22 cellular contexts compared by ENCODE assay signal in the genomic region with DNA sequence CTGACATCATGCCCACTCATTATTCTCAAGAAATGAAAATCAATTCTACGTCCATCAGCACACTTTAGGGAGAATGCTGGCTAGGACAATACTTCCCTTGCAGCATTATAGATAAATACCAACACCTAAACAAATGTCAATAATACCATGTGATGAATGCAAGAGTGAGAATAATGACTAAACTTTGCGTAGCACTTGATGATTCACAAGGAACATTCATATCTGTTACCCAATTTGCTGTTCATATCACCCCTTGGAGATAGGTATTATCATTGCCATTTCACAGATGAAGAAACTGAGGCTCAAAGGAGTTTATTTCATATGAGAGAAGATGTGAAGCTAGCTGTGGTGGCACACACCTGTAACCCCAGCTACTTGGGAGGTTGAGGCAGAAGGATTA. TPM values are rescaled to one million over a fixed set of nuclear protein-coding genes. Genes with fewer than 3 reads are reported as not detected.
A peak's percentile ranks its signal among the peaks of the same experiment; 100 is the strongest.
DNase-seq lines count a peak whose midpoint lies in the region; ATAC-seq and TF ChIP-seq lines count a peak whose summit lies in the region.
"Had no signal": no experiment of that assay in that cellular context is flagged by ENCODE, and none has a peak within 500 bp of the region (broad histone marks: within the 10 kb centered on the region; RNA-seq: fewer than 3 reads in every experiment).

No MANE protein-coding gene starts in this region.

- H3K27me3 Mint-ChIP-seq in activated T-helper 17 cell treated with anti-CD3 and anti-CD28 coated beads, Interleukin-2, amount 50 U/mL, for 72 hours = no peaks in the 10 kb centered on the region
- H3K27me3 Mint-ChIP-seq: B cell, IgD-negative memory B cell had no signal

- H3K9ac ChIP-seq in HCT116 (ENCODE audit: low read length) = no peak overlapping the region
- H3K9ac ChIP-seq: GM23248 had no signal

- H3K9me3 ChIP-seq in HCT116 (ENCODE audit: control insufficient read depth in 1 of 2, insufficient read depth in 1 of 2, low read depth in 1 of 2, low read length in 2 of 2) = no peaks in the 10 kb centered on the region
- H3K9me3 ChIP-seq: A549 had no signal

- POLR2A ChIA-PET in HCT116 (lab: Charles Lee) = no interaction called here

- H3K9me3 Mint-ChIP-seq in activated T-helper 17 cell treated with anti-CD3 and anti-CD28 coated beads, Interleukin-2, amount 50 U/mL, for 72 hours = no peaks in the 10 kb centered on the region
- H3K9me3 Mint-ChIP-seq: CD14-positive monocyte, H9, IgD-negative memory B cell had no signal

- no peak for TF ChIP-seq POLR2A in HCT116 (IDR thresholded peaks at IDR 0.05; ENCODE audit: borderline replicate concordance, extremely low read depth, insufficient read depth, insufficient read length)

- H3K36me3 Mint-ChIP-seq in activated T-helper 17 cell treated with anti-CD3 and anti-CD28 coated beads, Interleukin-2, amount 50 U/mL, for 72 hours (ENCODE audit: low read depth) = no peaks in the 10 kb centered on the region
- H3K36me3 Mint-ChIP-seq: CD14-positive monocyte had no signal

- no peak overlapping the region for H3K4me3 ChIP-seq in HCT116 (replicated peaks in 1 of 2; ENCODE audit: low read depth in 1 of 2, low read length in 2 of 2)
- H3K4me3 ChIP-seq: A549, GM23248 had no signal

- no peak overlapping the region for H3K4me3 Mint-ChIP-seq in activated T-helper 17 cell treated with anti-CD3 and anti-CD28 coated beads, Interleukin-2, amount 50 U/mL, for 72 hours
- H3K4me3 Mint-ChIP-seq: B cell, CD14-positive monocyte, H9, IgD-negative memory B cell had no signal

- H3K27me3 ChIP-seq in HCT116 (ENCODE audit: insufficient read depth, low read length) = no peaks in the 10 kb centered on the region
- H3K27me3 ChIP-seq in foreskin keratinocyte = no peaks in the 10 kb centered on the region

- no peaks in the 10 kb centered on the region for H3K36me3 ChIP-seq in HCT116 (ENCODE audit: control insufficient read depth in 1 of 2, insufficient read depth in 2 of 2, low read length in 2 of 2)

- no peak overlapping the region for H3K4me2 ChIP-seq in HCT116 (ENCODE audit: low read length)
- H3K4me2 ChIP-seq: A549 had no signal

- DNase-seq in ELR (ENCODE audit: low read depth) = peak; percentile 60
- no peak for DNase-seq in HCT116 (ENCODE audit: low read depth, low spot score)
- peak in 1 of 2 donors; percentile 49 for DNase-seq in foreskin keratinocyte
- no peak for DNase-seq in NOMO-1 treated with DMSO at 0.1 percent for 48 hours (lab: John Stamatoyannopoulos, UW; ENCODE audit: unreplicated experiment)
- no peak for DNase-seq in medulla oblongata (ENCODE audit: extremely low spot score)
- DNase-seq: EL, GM23248, H9, Karpas-422, MV-4-11, NCI-H1105 treated with DMSO at 0.1 percent for 48 hours, NCI-H2029 treated with DMSO at 0.1 percent for 48 hours, NCI-H226, NCI-H510A treated with DMSO at 0.1 percent for 48 hours, NCI-H748 treated with DMSO at 0.1 percent for 48 hours, SHP77 had no signal

- peak overlapping the region; percentile 24 for H3K27ac Mint-ChIP-seq in activated T-helper 17 cell treated with anti-CD3 and anti-CD28 coated beads, Interleukin-2, amount 50 U/mL, for 72 hours
- H3K27ac Mint-ChIP-seq: B cell, CD14-positive monocyte, H9, IgD-negative memory B cell had no signal

- peak overlapping the region; percentile 3 for H2AFZ ChIP-seq in HCT116 (ENCODE audit: low read depth, low read length, poor library complexity, severe bottlenecking)
- H2AFZ ChIP-seq: GM23248 had no signal

- no peaks in the 10 kb centered on the region for H3K9me2 ChIP-seq in HCT116 (ENCODE audit: insufficient read depth)

- H3K27ac ChIP-seq in HCT116 (ENCODE audit: low read depth, low read length) (no peak overlapping the region), foreskin keratinocyte (no peak overlapping the region)
- H3K27ac ChIP-seq: A549, GM23248 had no signal

- TF ChIP-seq RAD21 in HCT116 (IDR thresholded peaks at IDR 0.05; ENCODE audit: low read depth) = no peak

- intact Hi-C loops in HCT116 (cut with micrococcal nuclease) = no loop called here

- H3K4me1 ChIP-seq in HCT116 (ENCODE audit: control insufficient read depth in 1 of 2, insufficient read depth in 2 of 2, low read length in 2 of 2) (peaks cover 19 to 48% of the 10 kb centered on the region in 2 experiments), foreskin keratinocyte (peaks cover 6% of the 10 kb centered on the region)
- H3K4me1 ChIP-seq: A549 had no signal

- CTCF ChIA-PET in HCT116 (lab: Charles Lee) = no interaction called here

- ATAC-seq in HCT116 (no peak), foreskin keratinocyte (peak; percentile 53), GM19452 (IDR thresholded peaks at IDR 0.05; ENCODE audit: unreplicated experiment) (no peak)
- ATAC-seq in activated T-helper 17 cell treated with anti-CD3 and anti-CD28 coated beads, Interleukin-2, amount 50 U/mL, for 72 hours (replicated peaks) = peak; percentile 72
- ATAC-seq: A549 had no signal

- H3K4me1 Mint-ChIP-seq in activated T-helper 17 cell treated with anti-CD3 and anti-CD28 coated beads, Interleukin-2, amount 50 U/mL, for 72 hours = peaks cover 24% of the 10 kb centered on the region

- no peaks in the 10 kb centered on the region for H3K79me2 ChIP-seq in HCT116 (ENCODE audit: insufficient read depth, low read length)

- no peaks in the 10 kb centered on the region for H4K20me1 ChIP-seq in HCT116 (ENCODE audit: insufficient read depth)

- RAD21 ChIA-PET in HCT116 (lab: Charles Lee; ENCODE audit: low non-redundant PET in 1 of 2, low total read pairs in 2 of 2, uncharacterized antibody in 2 of 2, unreplicated experiment in 2 of 2) = no interaction called here

- BruUV-seq in HCT116 (replicated peaks; lab: Mats Ljungman, UMichigan) = no TSS peak

- no peak for TF ChIP-seq CTCF in HCT116 (IDR thresholded peaks at IDR 0.05 in 2 of 3, conservative IDR thresholded peaks at IDR 0.05 in 1 of 3; ENCODE audit: borderline replicate concordance in 1 of 3, insufficient read depth in 1 of 3, low read depth in 2 of 3, low read length in 2 of 3)
- TF ChIP-seq CTCF in foreskin keratinocyte (conservative IDR thresholded peaks at IDR 0.05) = no peak

TF ChIP-seq in HCT116, 20 proteins besides CTCF, POLR2A, EP300 and RAD21 (continues in another document):
- no peak for TF ChIP-seq REST (IDR thresholded peaks at IDR 0.05; ENCODE audit: low read depth)
- no peak for TF ChIP-seq SP1 (IDR thresholded peaks at IDR 0.05; ENCODE audit: low read depth)
- TF ChIP-seq, protein P1, sequence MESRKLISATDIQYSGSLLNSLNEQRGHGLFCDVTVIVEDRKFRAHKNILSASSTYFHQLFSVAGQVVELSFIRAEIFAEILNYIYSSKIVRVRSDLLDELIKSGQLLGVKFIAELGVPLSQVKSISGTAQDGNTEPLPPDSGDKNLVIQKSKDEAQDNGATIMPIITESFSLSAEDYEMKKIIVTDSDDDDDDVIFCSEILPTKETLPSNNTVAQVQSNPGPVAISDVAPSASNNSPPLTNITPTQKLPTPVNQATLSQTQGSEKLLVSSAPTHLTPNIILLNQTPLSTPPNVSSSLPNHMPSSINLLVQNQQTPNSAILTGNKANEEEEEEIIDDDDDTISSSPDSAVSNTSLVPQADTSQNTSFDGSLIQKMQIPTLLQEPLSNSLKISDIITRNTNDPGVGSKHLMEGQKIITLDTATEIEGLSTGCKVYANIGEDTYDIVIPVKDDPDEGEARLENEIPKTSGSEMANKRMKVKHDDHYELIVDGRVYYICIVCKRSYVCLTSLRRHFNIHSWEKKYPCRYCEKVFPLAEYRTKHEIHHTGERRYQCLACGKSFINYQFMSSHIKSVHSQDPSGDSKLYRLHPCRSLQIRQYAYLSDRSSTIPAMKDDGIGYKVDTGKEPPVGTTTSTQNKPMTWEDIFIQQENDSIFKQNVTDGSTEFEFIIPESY (IDR thresholded peaks at IDR 0.05; ENCODE audit: extremely low read depth, insufficient replicate concordance, low read length) = no peak
- no peak for TF ChIP-seq ELF1 (IDR thresholded peaks at IDR 0.05; ENCODE audit: borderline replicate concordance, low read depth)
- TF ChIP-seq TCF7L2 (IDR thresholded peaks at IDR 0.05; ENCODE audit: borderline replicate concordance, extremely low read depth, insufficient read depth, insufficient read length) = no peak
- TF ChIP-seq FOSL1 (IDR thresholded peaks at IDR 0.05; ENCODE audit: low read depth) = no peak
- TF ChIP-seq CBX3 (IDR thresholded peaks at IDR 0.05; ENCODE audit: low read depth) = no peak
- TF ChIP-seq, protein P2, sequence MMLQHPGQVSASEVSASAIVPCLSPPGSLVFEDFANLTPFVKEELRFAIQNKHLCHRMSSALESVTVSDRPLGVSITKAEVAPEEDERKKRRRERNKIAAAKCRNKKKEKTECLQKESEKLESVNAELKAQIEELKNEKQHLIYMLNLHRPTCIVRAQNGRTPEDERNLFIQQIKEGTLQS (IDR thresholded peaks at IDR 0.05) = no peak
- TF ChIP-seq CEBPB (IDR thresholded peaks at IDR 0.05; ENCODE audit: low read depth) = no peak
- TF ChIP-seq EZH2phosphoT487 (IDR thresholded peaks at IDR 0.05; ENCODE audit: borderline replicate concordance) = no peak
- no peak for TF ChIP-seq JUND (IDR thresholded peaks at IDR 0.05)

RNA-seq across cellular contexts. Expression of gene EPS15, which starts 24.8 kb away (rescaled TPM):
- 41.2 TPM for total RNA-seq in HCT116 (2021; ENCODE audit: unreplicated experiment)
- 18.1 and 18.6 TPM in 2 replicates for polyA plus RNA-seq in HCT116 (2012)
- 10 to 100 TPM; 54.2 to 65.4 TPM for total RNA-seq in activated T-helper 17 cell treated with anti-CD3 and anti-CD28 coated beads, Interleukin-2, amount 50 U/mL, for 72 hours
- total RNA-seq in foreskin keratinocyte = 36.2 and 39.2 TPM in 2 replicates
- polyA plus RNA-seq in foreskin keratinocyte = 8.6 and 9.1 TPM in 2 replicates

Comparison
In these comparisons a context has a peak if more than half of its experiments do, and no peak if none do; other contexts are left out.
1. ATAC-seq: peak in activated T-helper 17 cell treated with anti-CD3 and anti-CD28 coated beads, Interleukin-2, amount 50 U/mL, for 72 hours (single experiment) and foreskin keratinocyte (single experiment); none in HCT116 (single experiment) and GM19452 (single experiment).